4 cellular contexts compared by ENCODE assay signal in the genomic region with DNA sequence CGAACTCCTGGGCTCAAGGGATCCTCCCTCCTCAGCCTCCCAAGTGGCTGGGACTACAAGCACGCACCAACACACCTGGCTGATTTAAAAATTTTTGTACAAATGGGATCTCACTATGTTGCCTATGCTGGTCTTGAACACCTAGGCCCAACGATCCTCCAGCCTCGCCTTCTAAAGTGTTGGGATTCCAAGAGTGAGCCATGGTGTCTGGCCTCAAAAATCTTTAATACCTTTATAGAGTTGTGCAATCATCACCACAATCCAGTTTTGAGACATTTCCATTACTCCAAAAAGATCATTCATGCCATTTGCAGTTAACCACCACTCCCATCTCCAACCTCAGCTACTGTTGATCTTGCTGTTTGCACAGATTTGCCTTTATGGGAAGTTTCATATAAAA.
A peak's percentile ranks its signal among the peaks of the same experiment; 100 is the strongest.
TF ChIP-seq lines count a peak whose summit lies in the region.

No MANE protein-coding gene starts in this region.

TF ChIP-seq in SK-N-SH, 30 proteins besides CTCF, POLR2A, EP300 and RAD21 (continued from another document):
- TF ChIP-seq FOSL2 (IDR thresholded peaks at IDR 0.05; ENCODE audit: borderline replicate concordance, low read depth) = no peak
- TF ChIP-seq, protein P1, sequence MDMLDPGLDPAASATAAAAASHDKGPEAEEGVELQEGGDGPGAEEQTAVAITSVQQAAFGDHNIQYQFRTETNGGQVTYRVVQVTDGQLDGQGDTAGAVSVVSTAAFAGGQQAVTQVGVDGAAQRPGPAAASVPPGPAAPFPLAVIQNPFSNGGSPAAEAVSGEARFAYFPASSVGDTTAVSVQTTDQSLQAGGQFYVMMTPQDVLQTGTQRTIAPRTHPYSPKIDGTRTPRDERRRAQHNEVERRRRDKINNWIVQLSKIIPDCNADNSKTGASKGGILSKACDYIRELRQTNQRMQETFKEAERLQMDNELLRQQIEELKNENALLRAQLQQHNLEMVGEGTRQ (IDR thresholded peaks at IDR 0.05; ENCODE audit: borderline replicate concordance, low read depth, low read length) = no peak
- no peak for TF ChIP-seq EZH2phosphoT487 (IDR thresholded peaks at IDR 0.05; ENCODE audit: borderline replicate concordance, low read depth)
- 0 out of 2 replicates have a peak, but pooled peaks have one; percentile 6 for TF ChIP-seq POLR2AphosphoS5 (IDR thresholded peaks at IDR 0.05; ENCODE audit: low read depth, low read length)

TF ChIP-seq in SK-N-SH treated with all-trans-retinoic acid at 6 μM for 48 hours, 23 proteins besides CTCF, POLR2A, EP300 and RAD21 (continued from another document):
- no peak for TF ChIP-seq CSDC2 (CRISPR knock-in tag; IDR thresholded peaks at IDR 0.05)
- no peak for TF ChIP-seq ZNF565 (CRISPR knock-in tag; conservative IDR thresholded peaks at IDR 0.05; ENCODE audit: low read depth)
- no peak for TF ChIP-seq ZFP30 (CRISPR knock-in tag; IDR thresholded peaks at IDR 0.05)
- TF ChIP-seq TOX (CRISPR knock-in tag; IDR thresholded peaks at IDR 0.05; ENCODE audit: borderline replicate concordance) = no peak
- TF ChIP-seq, protein P2, sequence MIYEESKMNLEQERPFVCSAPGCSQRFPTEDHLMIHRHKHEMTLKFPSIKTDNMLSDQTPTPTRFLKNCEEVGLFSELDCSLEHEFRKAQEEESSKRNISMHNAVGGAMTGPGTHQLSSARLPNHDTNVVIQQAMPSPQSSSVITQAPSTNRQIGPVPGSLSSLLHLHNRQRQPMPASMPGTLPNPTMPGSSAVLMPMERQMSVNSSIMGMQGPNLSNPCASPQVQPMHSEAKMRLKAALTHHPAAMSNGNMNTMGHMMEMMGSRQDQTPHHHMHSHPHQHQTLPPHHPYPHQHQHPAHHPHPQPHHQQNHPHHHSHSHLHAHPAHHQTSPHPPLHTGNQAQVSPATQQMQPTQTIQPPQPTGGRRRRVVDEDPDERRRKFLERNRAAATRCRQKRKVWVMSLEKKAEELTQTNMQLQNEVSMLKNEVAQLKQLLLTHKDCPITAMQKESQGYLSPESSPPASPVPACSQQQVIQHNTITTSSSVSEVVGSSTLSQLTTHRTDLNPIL (CRISPR knock-in tag; IDR thresholded peaks at IDR 0.05; ENCODE audit: low read depth) = no peak
- no peak for TF ChIP-seq BACH2 (CRISPR knock-in tag; IDR thresholded peaks at IDR 0.05; ENCODE audit: borderline replicate concordance)
- TF ChIP-seq PPARA (CRISPR knock-in tag; IDR thresholded peaks at IDR 0.05; ENCODE audit: borderline replicate concordance) = no peak
- TF ChIP-seq ZNF8 (CRISPR knock-in tag; IDR thresholded peaks at IDR 0.05) = no peak
- TF ChIP-seq GLIS3 (CRISPR knock-in tag; IDR thresholded peaks at IDR 0.05) = no peak
- TF ChIP-seq ZC3H10 (CRISPR knock-in tag; IDR thresholded peaks at IDR 0.05) = no peak

TF ChIP-seq in A549, 52 proteins besides CTCF, POLR2A, EP300 and RAD21 (continued from another document):
- TF ChIP-seq NPAS2 (CRISPR knock-in tag; IDR thresholded peaks at IDR 0.05; ENCODE audit: borderline replicate concordance) (no peak), ESRRA (IDR thresholded peaks at IDR 0.05; ENCODE audit: borderline replicate concordance, low read length) (no peak), CBX8 (IDR thresholded peaks at IDR 0.05) (no peak), EHF (CRISPR knock-in tag; IDR thresholded peaks at IDR 0.05) (no peak)
TF ChIP-seq in A549: peak in this region for 0.

TF ChIP-seq in K562, 482 proteins besides CTCF, POLR2A, EP300 and RAD21 (continued from another document):
- no peak for TF ChIP-seq KDM4B (IDR thresholded peaks at IDR 0.05; ENCODE audit: borderline replicate concordance in 2 of 2, low read depth in 1 of 2)
